Comparison of ENCODE assay signal across 17 cellular contexts in the genomic region with DNA sequence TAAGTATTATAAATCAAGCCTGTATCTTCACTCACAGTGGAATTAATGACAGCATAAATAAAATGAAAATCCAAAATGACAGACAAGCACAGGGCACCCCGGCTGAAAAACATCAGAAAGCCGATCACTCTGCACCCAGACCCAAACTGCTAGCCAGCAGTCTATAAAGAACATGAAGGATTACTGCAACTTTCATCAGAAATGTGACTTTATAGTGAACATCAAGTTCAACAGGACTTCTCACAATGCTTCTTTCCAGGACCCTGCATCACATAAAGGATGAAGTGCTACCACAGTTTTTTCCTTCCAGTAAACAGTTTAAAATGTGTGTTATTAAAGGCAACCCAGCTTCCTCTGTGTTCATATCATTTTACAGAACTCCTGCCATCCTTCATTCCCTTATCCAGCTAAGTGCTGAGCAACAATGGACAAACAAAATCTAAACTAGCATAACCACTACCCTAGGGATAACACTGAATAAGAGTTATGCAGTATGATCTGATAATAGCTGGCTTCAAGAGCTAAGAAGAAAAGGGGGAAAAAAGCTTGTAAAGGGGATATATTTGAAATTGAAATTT.
DNase-seq lines count a peak whose midpoint lies in the region; ATAC-seq, FAIRE-seq and TF ChIP-seq lines count a peak whose summit lies in the region.
"Had no signal": no experiment of that assay in that cellular context is flagged by ENCODE, and none has a peak within 500 bp of the region (broad histone marks: within the 10 kb centered on the region; RNA-seq: fewer than 3 reads in every experiment).

No MANE protein-coding gene starts in this region.

- 55 to 69% methylated on average over 2 of the region's 2 CpGs for WGBS in heart right ventricle, 2 donors

- no peak overlapping the region for H3K4me3 ChIP-seq in heart right ventricle
- no peak overlapping the region for H3K4me3 ChIP-seq in keratinocyte (ENCODE audit: control insufficient read depth in 2 of 3, extremely low read depth in 1 of 3, insufficient read depth in 2 of 3, low read depth in 1 of 3, low read length in 3 of 3)
- H3K4me3 ChIP-seq in brain microvascular endothelial cell (ENCODE audit: low read depth, low read length) = no peak overlapping the region
- H3K4me3 ChIP-seq: prostate gland had no signal

- H3K9me1 ChIP-seq in keratinocyte (ENCODE audit: control insufficient read depth, extremely low read depth, insufficient read depth, low read length) = no peaks in the 10 kb centered on the region

- dilution Hi-C loops in keratinocyte (cut with MboI; ENCODE audit: extremely low pct_ligation_motif_present, low sequenced_read_pairs) = no loop called here

- no peak for DNase-seq in heart right ventricle
- no peak for DNase-seq in Right ventricle myocardium inferior (ENCODE audit: missing footprints)
- DNase-seq in NCI-H69 (lab: John Stamatoyannopoulos, UW) = peak; percentile 19
- no peak for DNase-seq in keratinocyte (ENCODE audit: low read depth, low spot score)
- DNase-seq in activated T-helper 1 cell treated with anti-CD3 and anti-CD28 coated beads, Interleukin-12 subunit alpha, Interleukin-12 subunit beta, Interleukin-2, Interleukin-4 antibody, amounts not matched to agents 30 ng/mL and 10 ng/mL and 1 ng/mL, durations not matched to agents 14 hours and 24 hours and 36 hours (ENCODE audit: low spot score) = no peak
- DNase-seq in SIG-M5 (lab: John Stamatoyannopoulos, UW) = no peak
- no peak for DNase-seq in urothelium cell line (ENCODE audit: low spot score)
- DNase-seq in brain microvascular endothelial cell = no peak
- DNase-seq: activated gamma-delta T cell treated with Interleukin-2 at 50 U/mL for 16 hours; NCI-H1694; stimulated activated naive CD4-positive, alpha-beta T cell treated with Interleukin-2 at 50 U/mL for 16 hours; T-helper 9 cell had no signal

- no peaks in the 10 kb centered on the region for H3K27me3 Mint-ChIP-seq in activated T-helper 1 cell treated with anti-CD3 and anti-CD28 coated beads, Interleukin-12 subunit alpha, Interleukin-12 subunit beta, Interleukin-2, Interleukin-4 antibody, amounts not matched to agents 30 ng/mL and 10 ng/mL and 1 ng/mL, durations not matched to agents 14 hours and 24 hours and 36 hours (ENCODE audit: insufficient read depth)
- H3K27me3 Mint-ChIP-seq: CD8-positive, alpha-beta memory T cell; dendritic cell treated with granulocyte-macrophage colony-stimulating factor and Interleukin-4, amounts not matched to agents 40 ng/mL and 50 ng/mL, for 4 days had no signal

- peaks cover 10% of the 10 kb centered on the region for H3K4me1 Mint-ChIP-seq in activated T-helper 1 cell treated with anti-CD3 and anti-CD28 coated beads, Interleukin-12 subunit alpha, Interleukin-12 subunit beta, Interleukin-2, Interleukin-4 antibody, amounts not matched to agents 30 ng/mL and 10 ng/mL and 1 ng/mL, durations not matched to agents 14 hours and 24 hours and 36 hours (ENCODE audit: low read depth)

- H3K36me3 ChIP-seq in heart right ventricle (no peaks in the 10 kb centered on the region), keratinocyte (ENCODE audit: control insufficient read depth in 2 of 2, extremely low read depth in 1 of 2, insufficient read depth in 2 of 2, low read length in 2 of 2) (no peaks in the 10 kb centered on the region), brain microvascular endothelial cell (replicated peaks) (no peaks in the 10 kb centered on the region)
- H3K36me3 ChIP-seq: prostate gland had no signal

- peak overlapping the region in 6 of 10 donors; percentile 22 to 73 (median 52) for H3K27ac ChIP-seq in heart right ventricle
- H3K27ac ChIP-seq in keratinocyte (ENCODE audit: control insufficient read depth, insufficient read depth, low read length) = no peak overlapping the region
- no peak overlapping the region for H3K27ac ChIP-seq in brain microvascular endothelial cell
- H3K27ac ChIP-seq: prostate gland had no signal

- no peak overlapping the region for H3K4me3 Mint-ChIP-seq in activated T-helper 1 cell treated with anti-CD3 and anti-CD28 coated beads, Interleukin-12 subunit alpha, Interleukin-12 subunit beta, Interleukin-2, Interleukin-4 antibody, amounts not matched to agents 30 ng/mL and 10 ng/mL and 1 ng/mL, durations not matched to agents 14 hours and 24 hours and 36 hours
- H3K4me3 Mint-ChIP-seq: CD8-positive, alpha-beta memory T cell; dendritic cell treated with granulocyte-macrophage colony-stimulating factor and Interleukin-4, amounts not matched to agents 40 ng/mL and 50 ng/mL, for 4 days had no signal

- in situ Hi-C loops in brain microvascular endothelial cell (cut with HindIII; ENCODE audit: low pct_ligation_motif_present, low sequenced_read_pairs) = no loop called here

- no peak for TF ChIP-seq CTCF in heart right ventricle (IDR thresholded peaks at IDR 0.05)
- TF ChIP-seq CTCF in keratinocyte (optimal IDR thresholded peaks at IDR 0.05 in 1 of 3, IDR thresholded peaks at IDR 0.05 in 1 of 3, conservative IDR thresholded peaks at IDR 0.05 in 1 of 3; ENCODE audit: extremely low read depth in 1 of 3, insufficient read depth in 2 of 3, low read length in 3 of 3) = no peak
- no peak for TF ChIP-seq CTCF in brain microvascular endothelial cell (IDR thresholded peaks at IDR 0.05; ENCODE audit: low read depth, low read length, missing control alignments)

- peak; percentile 13 for FAIRE-seq in keratinocyte (lab: Jason Lieb, UNC)
- no peak for FAIRE-seq in urothelium cell line (lab: Jason Lieb, UNC)
- FAIRE-seq: H1 had no signal

- no peaks in the 10 kb centered on the region for H3K9me3 Mint-ChIP-seq in activated T-helper 1 cell treated with anti-CD3 and anti-CD28 coated beads, Interleukin-12 subunit alpha, Interleukin-12 subunit beta, Interleukin-2, Interleukin-4 antibody, amounts not matched to agents 30 ng/mL and 10 ng/mL and 1 ng/mL, durations not matched to agents 14 hours and 24 hours and 36 hours

- intact Hi-C loops in heart right ventricle (cut with DNase I) (loop anchor here in 2 of 10 donors (5.0 kb wide), 2 partner anchors 116 to 179 kb away; no protein-coding TSS in a partner anchor), Right ventricle myocardium inferior (cut with DNase I) (no loop called here)
- intact Hi-C loops in activated T-helper 1 cell treated with anti-CD3 and anti-CD28 coated beads, Interleukin-12 subunit alpha, Interleukin-12 subunit beta, Interleukin-2, Interleukin-4 antibody, amounts not matched to agents 30 ng/mL and 10 ng/mL and 1 ng/mL, durations not matched to agents 14 hours and 24 hours and 36 hours (cut with micrococcal nuclease) = no loop called here

- no peaks in the 10 kb centered on the region for H4K20me1 ChIP-seq in keratinocyte (ENCODE audit: control insufficient read depth, extremely low read depth, insufficient read depth, low read length)

- H3K36me3 Mint-ChIP-seq in activated T-helper 1 cell treated with anti-CD3 and anti-CD28 coated beads, Interleukin-12 subunit alpha, Interleukin-12 subunit beta, Interleukin-2, Interleukin-4 antibody, amounts not matched to agents 30 ng/mL and 10 ng/mL and 1 ng/mL, durations not matched to agents 14 hours and 24 hours and 36 hours (ENCODE audit: low read depth) = no peaks in the 10 kb centered on the region

- peaks cover 0 to 23% (median 0%) of the 10 kb centered on the region in 9 donors for H3K4me1 ChIP-seq in heart right ventricle
- H3K4me1 ChIP-seq in keratinocyte (ENCODE audit: control insufficient read depth, extremely low read depth, insufficient read depth, low read length) = no peaks in the 10 kb centered on the region
- H3K4me1 ChIP-seq: prostate gland had no signal

- no peak overlapping the region for H3K27ac Mint-ChIP-seq in activated T-helper 1 cell treated with anti-CD3 and anti-CD28 coated beads, Interleukin-12 subunit alpha, Interleukin-12 subunit beta, Interleukin-2, Interleukin-4 antibody, amounts not matched to agents 30 ng/mL and 10 ng/mL and 1 ng/mL, durations not matched to agents 14 hours and 24 hours and 36 hours
- H3K27ac Mint-ChIP-seq: dendritic cell treated with granulocyte-macrophage colony-stimulating factor and Interleukin-4, amounts not matched to agents 40 ng/mL and 50 ng/mL, for 4 days had no signal

- no peak overlapping the region for H2AFZ ChIP-seq in keratinocyte (ENCODE audit: control insufficient read depth, low read length)

- no peaks in the 10 kb centered on the region for H3K27me3 ChIP-seq in heart right ventricle
- no peaks in the 10 kb centered on the region for H3K27me3 ChIP-seq in keratinocyte (ENCODE audit: control insufficient read depth, extremely low read depth, insufficient read depth, low read length)
- H3K27me3 ChIP-seq in brain microvascular endothelial cell (replicated peaks) = no peaks in the 10 kb centered on the region

- ATAC-seq in heart right ventricle (peak in 1 of 8 donors; percentile 30), Right ventricle myocardium inferior (no peak)
- ATAC-seq: esophagus mucosa had no signal

- H3K9me3 ChIP-seq in heart right ventricle (no peaks in the 10 kb centered on the region), keratinocyte (ENCODE audit: control insufficient read depth, low read depth, low read length) (no peaks in the 10 kb centered on the region)
- H3K9me3 ChIP-seq: prostate gland had no signal

- H3K9ac ChIP-seq in keratinocyte (ENCODE audit: control insufficient read depth, extremely low read depth, insufficient read depth, low read length) = no peak overlapping the region

- H3K79me2 ChIP-seq in keratinocyte (ENCODE audit: control insufficient read depth, insufficient read depth, low read length) = no peaks in the 10 kb centered on the region

- no peak overlapping the region for H3K4me2 ChIP-seq in keratinocyte (ENCODE audit: control insufficient read depth, extremely low read depth, insufficient read depth, low read depth, low read length)

Comparison
In these comparisons a context has a peak if more than half of its experiments do, and no peak if none do; other contexts are left out.
1. H3K27ac ChIP-seq: peak in heart right ventricle (6 of 10); none in keratinocyte (single experiment) and brain microvascular endothelial cell (single experiment).